Comparison of ENCODE assay signal across 23 cellular contexts in genomic region chr17:50476545-50477315, GRCh38. TPM values are rescaled to one million over a fixed set of nuclear protein-coding genes. Genes with fewer than 3 reads are reported as not detected.
DNase-seq lines count a peak whose midpoint lies in the region; ATAC-seq, FAIRE-seq and TF ChIP-seq lines count a peak whose summit lies in the region.
"Had no signal": no experiment of that assay in that cellular context is flagged by ENCODE, and none has a peak within 500 bp of the region (broad histone marks: within the 10 kb centered on the region; RNA-seq: fewer than 3 reads in every experiment).

No MANE protein-coding gene starts in this region.

- H3K36me3 Mint-ChIP-seq in IgD-negative memory B cell (peaks cover 6% of the 10 kb centered on the region), chondrocyte (ENCODE audit: low read depth) (peaks cover 2% of the 10 kb centered on the region)

- H3K4me1 Mint-ChIP-seq in IgD-negative memory B cell = peaks cover 8 to 17% (median 10%) of the 10 kb centered on the region in 3 donors
- peaks cover 19% of the 10 kb centered on the region for H3K4me1 Mint-ChIP-seq in chondrocyte (ENCODE audit: low read depth)

- H3K36me3 ChIP-seq in right lobe of liver (peaks cover 0 to 8% (median 0%) of the 10 kb centered on the region in 4 donors), small intestine (ENCODE audit: control insufficient read depth in 2 of 2, insufficient read depth in 2 of 2, low read length in 2 of 2) (peaks cover 0 to 2% of the 10 kb centered on the region in 2 donors), prostate gland (no peaks in the 10 kb centered on the region)

- no peaks in the 10 kb centered on the region for H3K9me3 ChIP-seq in right lobe of liver
- H3K9me3 ChIP-seq in small intestine (ENCODE audit: control insufficient read depth, low read depth) = no peaks in the 10 kb centered on the region
- H3K9me3 ChIP-seq in prostate gland = no peaks in the 10 kb centered on the region
- H3K9me3 ChIP-seq: esophagus muscularis mucosa, psoas muscle, tibial nerve had no signal

- TF ChIP-seq CTCF in chondrocyte (IDR thresholded peaks at IDR 0.05) (no peak), right lobe of liver (IDR thresholded peaks at IDR 0.05) (no peak), prostate gland (IDR thresholded peaks at IDR 0.05) (no peak)

- H3K27ac ChIP-seq in right lobe of liver (peak overlapping the region; percentile 43 to 92 (median 79)), small intestine (ENCODE audit: low read depth in 1 of 2, low read length in 1 of 2) (peak overlapping the region in 1 of 2 donors; percentile 56), prostate gland (no peak overlapping the region)
- H3K27ac ChIP-seq: esophagus muscularis mucosa, RWPE1 had no signal

- TF ChIP-seq POLR2A in right lobe of liver (IDR thresholded peaks at IDR 0.05) = peak; percentile 26
- TF ChIP-seq POLR2A in prostate gland (IDR thresholded peaks at IDR 0.05) = no peak

- FAIRE-seq in small intestine (lab: Jason Lieb, UNC) = no peak

- H3K4me3 ChIP-seq in right lobe of liver (peak overlapping the region in 2 of 3 donors; percentile 46 to 47), small intestine (ENCODE audit: low read depth in 1 of 2, low read length in 2 of 2) (peak overlapping the region in 1 of 2 donors; percentile 47), prostate gland (no peak overlapping the region)
- H3K4me3 ChIP-seq: esophagus muscularis mucosa, psoas muscle, skin epidermis had no signal

- 41% methylated on average over 10 of the region's 18 CpGs for WGBS in right lobe of liver (ENCODE audit: insufficient coverage, low coverage, low lambda C conversion rate, missing lambda C conversion rate)
- 42 to 66% (median 48%) methylated on average over 18 of the region's 18 CpGs for WGBS in small intestine, 3 donors
- 74% methylated on average over 18 of the region's 18 CpGs for WGBS in prostate gland

- H3K9me3 Mint-ChIP-seq in IgD-negative memory B cell = no peaks in the 10 kb centered on the region
- H3K9me3 Mint-ChIP-seq in chondrocyte (ENCODE audit: low read depth) = no peaks in the 10 kb centered on the region
- H3K9me3 Mint-ChIP-seq: activated naive CD4-positive, alpha-beta T cell treated with anti-CD3 and anti-CD28 coated beads for 36 hours; activated T-cell treated with anti-CD3 and anti-CD28 coated beads, Interleukin-2, amount 50 U/mL, for 4 hours; naive B cell; stimulated activated naive CD8-positive, alpha-beta T cell treated with anti-CD3 and anti-CD28 coated beads, Interleukin-15, amount 100 ng/mL, for 72 hours had no signal

- peaks cover 0 to 56% (median 17%) of the 10 kb centered on the region in 4 donors for H3K4me1 ChIP-seq in right lobe of liver
- peaks cover 1 to 6% of the 10 kb centered on the region in 2 donors for H3K4me1 ChIP-seq in small intestine (ENCODE audit: control insufficient read depth in 2 of 2, insufficient read depth in 1 of 2, low read depth in 1 of 2, low read length in 1 of 2)
- H3K4me1 ChIP-seq in prostate gland (replicated peaks) = peaks cover 6% of the 10 kb centered on the region

- peak; percentile 13 to 39 (median 24) for ATAC-seq in right lobe of liver
- ATAC-seq: activated T-cell treated with anti-CD3 and anti-CD28 coated beads, Interleukin-2, amount 50 U/mL, for 4 hours; psoas muscle; stimulated activated naive CD8-positive, alpha-beta T cell treated with anti-CD3 and anti-CD28 coated beads, Interleukin-15, amount 100 ng/mL, for 72 hours had no signal

- no peaks in the 10 kb centered on the region for H3K27me3 ChIP-seq in right lobe of liver
- H3K27me3 ChIP-seq in small intestine (ENCODE audit: control insufficient read depth in 2 of 2, insufficient read depth in 2 of 2, low read length in 2 of 2) = no peaks in the 10 kb centered on the region
- H3K27me3 ChIP-seq in prostate gland (replicated peaks; ENCODE audit: insufficient read depth) = no peaks in the 10 kb centered on the region
- H3K27me3 ChIP-seq: tibial nerve had no signal

- DNase-seq in chondrocyte (ENCODE audit: low spot score) (peak; percentile 60), right lobe of liver (peak in 2 of 3 donors; percentile 73 to 83), small intestine (peak; percentile 79), prostate gland (ENCODE audit: low spot score) (no peak), glomerular visceral epithelial cell (ENCODE audit: extremely low spot score) (no peak), T-helper 2 cell (no peak)
- DNase-seq: activated CD4-positive, CD25-positive, alpha-beta regulatory T cell treated with anti-CD3 and anti-CD28 coated beads, Interleukin-2, amount 50 U/mL, for 72 hours; activated CD8-positive, alpha-beta memory T cell treated with anti-CD3 and anti-CD28 coated beads for 24 hours; activated naive CD4-positive, alpha-beta T cell treated with anti-CD3 and anti-CD28 coated beads for 36 hours; activated T-cell treated with anti-CD3 and anti-CD28 coated beads, Interleukin-2, amount 50 U/mL, for 4 hours; anterior cingulate cortex; central memory CD4-positive, alpha-beta T cell; effector CD8-positive, alpha-beta T cell; naive B cell; NCI-H510A treated with DMSO at 0.1 percent for 48 hours; stimulated activated CD4-positive, alpha-beta T cell treated with anti-CD3 and anti-CD28 coated beads, Interleukin-4, amount 100 ng/mL, for 4 hours; stimulated activated naive CD8-positive, alpha-beta T cell treated with anti-CD3 and anti-CD28 coated beads, Interleukin-15, amount 100 ng/mL, for 72 hours had no signal

- H3K27me3 Mint-ChIP-seq in IgD-negative memory B cell (no peaks in the 10 kb centered on the region), chondrocyte (ENCODE audit: low read depth) (no peaks in the 10 kb centered on the region)
- H3K27me3 Mint-ChIP-seq: stimulated activated naive CD8-positive, alpha-beta T cell treated with anti-CD3 and anti-CD28 coated beads, Interleukin-15, amount 100 ng/mL, for 72 hours had no signal

- intact Hi-C loops in right lobe of liver (cut with DNase I) = loop anchor here in 1 of 2 donors (5.0 kb wide), 1 partner anchor 49 kb away; the partner anchor contains the start of gene ACSF2
- intact Hi-C loops in prostate gland (cut with DNase I) = no loop called here

- peak overlapping the region in 3 of 4 donors; percentile 9 to 52 (median 35) for H3K4me3 Mint-ChIP-seq in IgD-negative memory B cell
- no peak overlapping the region for H3K4me3 Mint-ChIP-seq in chondrocyte (ENCODE audit: unreplicated experiment)
- H3K4me3 Mint-ChIP-seq: activated naive CD4-positive, alpha-beta T cell treated with anti-CD3 and anti-CD28 coated beads for 36 hours; stimulated activated naive CD8-positive, alpha-beta T cell treated with anti-CD3 and anti-CD28 coated beads, Interleukin-15, amount 100 ng/mL, for 72 hours had no signal

- H3K27ac Mint-ChIP-seq in IgD-negative memory B cell (peak overlapping the region in 1 of 3 donors; percentile 5), chondrocyte (ENCODE audit: unreplicated experiment) (no peak overlapping the region)
- H3K27ac Mint-ChIP-seq: activated naive CD4-positive, alpha-beta T cell treated with anti-CD3 and anti-CD28 coated beads for 36 hours; stimulated activated naive CD8-positive, alpha-beta T cell treated with anti-CD3 and anti-CD28 coated beads, Interleukin-15, amount 100 ng/mL, for 72 hours had no signal

RNA-seq across cellular contexts. Expression of gene RSAD1, which starts 1.9 kb away (rescaled TPM):
- polyA plus RNA-seq in IgD-negative memory B cell = 54.4 TPM
- total RNA-seq in chondrocyte = 28.6 to 33.4 TPM (median 29.8 TPM) in 3 replicates
- 10 to 100 TPM; 17.9 to 26.6 (median 23.4) TPM for total RNA-seq in right lobe of liver
- 10 to 100 TPM; 18.1 to 19.5 (median 19.5) TPM for polyA plus RNA-seq in small intestine
- 10 to 100 TPM; 33.7 to 44.1 TPM for total RNA-seq in prostate gland

RNA-seq across cellular contexts. Expression of gene CHAD, which starts 8.1 kb away (rescaled TPM):
- polyA plus RNA-seq in IgD-negative memory B cell (41.9 TPM), small intestine (10 to 100 TPM in 1 of 3 donors, 1 to 10 TPM in 1, under 1 TPM in 1; 0.87 to 13.4 (median 4.9) TPM)
- total RNA-seq in chondrocyte (0.12 TPM in 1 of 3 replicates, not detected in the others), right lobe of liver (10 to 100 TPM in 2 of 6 experiments, 1 to 10 TPM in 4; 1.0 to 11.3 (median 3.8) TPM), prostate gland (1 to 10 TPM in 1 of 2 donors, under 1 TPM in 1; 0.51 to 1.6 TPM)
- total RNA-seq: activated naive CD4-positive, alpha-beta T cell treated with anti-CD3 and anti-CD28 coated beads for 36 hours; activated T-cell treated with anti-CD3 and anti-CD28 coated beads, Interleukin-2, amount 50 U/mL, for 4 hours; esophagus muscularis mucosa; tibial nerve had no signal

RNA-seq across cellular contexts. Expression of gene MYCBPAP, which starts 31.5 kb away (rescaled TPM):
- polyA plus RNA-seq in IgD-negative memory B cell = 1.3 TPM
- 0.99 to 1.2 TPM (median 1.00 TPM) in 3 replicates for total RNA-seq in chondrocyte
- total RNA-seq in right lobe of liver = under 1 TPM in 1 of 6 experiments, not detected in 5; 0.51 TPM
- polyA plus RNA-seq in small intestine = under 1 TPM in 2 of 3 donors, not detected in 1; 0.13 to 0.45 TPM
- 10 to 100 TPM in 1 of 2 donors, under 1 TPM in 1; 0.14 to 12.6 TPM for total RNA-seq in prostate gland

RNA-seq across cellular contexts. Expression of gene ACSF2, which starts 50.7 kb away (rescaled TPM):
- 28.6 TPM for polyA plus RNA-seq in IgD-negative memory B cell
- 17.4 to 22.5 TPM (median 19.9 TPM) in 3 replicates for total RNA-seq in chondrocyte
- total RNA-seq in right lobe of liver = 10 to 100 TPM; 25.1 to 60.9 (median 36.9) TPM
- 100 to 1,000 TPM in 2 of 3 donors, 10 to 100 TPM in 1; 13.5 to 259 (median 129) TPM for polyA plus RNA-seq in small intestine
- total RNA-seq in prostate gland = 100 to 1,000 TPM in 1 of 2 donors, 10 to 100 TPM in 1; 49.0 to 111 TPM

RNA-seq across cellular contexts. Expression of gene EPN3, which starts 55.8 kb away (rescaled TPM):
- polyA plus RNA-seq in IgD-negative memory B cell (not detected), small intestine (10 to 100 TPM in 2 of 3 donors, 1 to 10 TPM in 1; 5.4 to 28.1 (median 17.4) TPM)
- total RNA-seq in chondrocyte (not detected in 3 replicates), right lobe of liver (under 1 TPM in 2 of 6 experiments, not detected in 4; 0.06 to 0.27 TPM), prostate gland (100 to 1,000 TPM in 1 of 2 donors, 10 to 100 TPM in 1; 60.8 to 108 TPM)
- total RNA-seq: activated naive CD4-positive, alpha-beta T cell treated with anti-CD3 and anti-CD28 coated beads for 36 hours; esophagus muscularis mucosa had no signal

Comparison
In these comparisons a context has a peak if more than half of its experiments do, and no peak if none do; other contexts are left out.
1. DNase-seq: peak in chondrocyte (single experiment), right lobe of liver (2 of 3) and small intestine (single experiment); none in prostate gland (single experiment), glomerular visceral epithelial cell (single experiment) and T-helper 2 cell (0 of 5).
2. H3K27ac ChIP-seq: peak in right lobe of liver (3 of 3); none in prostate gland (0 of 2).
3. H3K4me3 ChIP-seq: peak in right lobe of liver (2 of 3); none in prostate gland (0 of 2).